27 cellular contexts compared by ENCODE assay signal in genomic region chr9:24708808-24709207, GRCh38.
"Had no signal": no experiment of that assay in that cellular context is flagged by ENCODE, and none has a peak within 500 bp of the region (broad histone marks: within the 10 kb centered on the region; RNA-seq: fewer than 3 reads in every experiment).

No MANE protein-coding gene starts in this region.

- H3K27ac ChIP-seq: neutrophil, pancreas, prostate gland, right lobe of liver, sigmoid colon, suprapubic skin, testis, tibial artery, transverse colon, upper lobe of right lung, uterus had no signal

- H3K4me1 ChIP-seq: pancreas, prostate gland, right lobe of liver, suprapubic skin, testis, tibial artery, transverse colon, upper lobe of right lung, uterus had no signal

- H3K36me3 ChIP-seq: neutrophil, pancreas, prostate gland, right lobe of liver, sigmoid colon, suprapubic skin, tibial artery, transverse colon, upper lobe of right lung, uterus had no signal

- H3K9me3 ChIP-seq: neutrophil, pancreas, prostate gland, right lobe of liver, sigmoid colon, suprapubic skin, testis, tibial artery, transverse colon, upper lobe of right lung, uterus had no signal

- DNase-seq: naive thymus-derived CD8-positive, alpha-beta T cell; nephron progenitor cell; nucleus accumbens; pancreas; right cardiac atrium; right lobe of liver; sigmoid colon; small intestine; stimulated activated CD4-positive, alpha-beta T cell treated with anti-CD3 and anti-CD28 coated beads, Interleukin-12 subunit alpha, Interleukin-12 subunit beta, amount 100 ng/mL, for 4 hours; stimulated activated CD4-positive, alpha-beta T cell treated with anti-CD3 and anti-CD28 coated beads, Interleukin-1b, Interleukin-23, amount 100 ng/mL, for 48 hours; stimulated activated CD4-positive, alpha-beta T cell treated with anti-CD3 and anti-CD28 coated beads, Interleukin-4, amount 100 ng/mL, for 1 hour; stimulated activated CD4-positive, alpha-beta T cell treated with anti-CD3 and anti-CD28 coated beads, Interleukin-4, amount 100 ng/mL, for 4 hours; stimulated activated CD8-positive, alpha-beta memory T cell treated with anti-CD3 and anti-CD28 coated beads, Interleukin-4, amount 100 ng/mL, for 48 hours; stimulated activated naive CD4-positive, alpha-beta T cell; stimulated activated naive CD8-positive, alpha-beta T cell treated with anti-CD3 and anti-CD28 coated beads, Interleukin-15, amount 100 ng/mL, for 72 hours; stimulated activated naive CD8-positive, alpha-beta T cell treated with anti-CD3 and anti-CD28 coated beads, Interleukin-15, Interleukin-2, amounts not matched to agents 100 U/mL and 50 U/mL, for 24 hours; substantia nigra; testis; tibial artery; transverse colon; upper lobe of right lung; uterus had no signal

- H3K4me3 ChIP-seq: pancreas, prostate gland, right lobe of liver, sigmoid colon, suprapubic skin, testis, tibial artery, transverse colon, upper lobe of right lung, uterus had no signal

- H3K27me3 ChIP-seq: neutrophil, pancreas, right lobe of liver, sigmoid colon, suprapubic skin, testis, tibial artery, transverse colon, upper lobe of right lung, uterus had no signal

- ATAC-seq: naive thymus-derived CD8-positive, alpha-beta T cell; natural killer cell treated with Interleukin-12 subunit alpha and Interleukin-12 subunit beta and Interleukin-15 and Interleukin-18, amount 100 ng/mL, for 72 hours; pancreas; right cardiac atrium; right lobe of liver; stimulated activated memory B cell treated with anti-CD40 and anti-IgM and Interleukin-4, amounts not matched to agents 10 μg/mL and 1 μg/mL and 100 μg/mL, for 72 hours; stimulated activated naive CD8-positive, alpha-beta T cell treated with anti-CD3 and anti-CD28 coated beads, Interleukin-15, amount 100 ng/mL, for 72 hours; stimulated activated naive CD8-positive, alpha-beta T cell treated with anti-CD3 and anti-CD28 coated beads, Interleukin-15, Interleukin-2, amounts not matched to agents 100 U/mL and 50 U/mL, for 24 hours; upper lobe of right lung had no signal
